In genomic region chr6:145076110-145076841, GRCh38 we compare ENCODE assay signal across 19 cellular contexts.
A peak's percentile ranks its signal among the peaks of the same experiment; 100 is the strongest.
DNase-seq lines count a peak whose midpoint lies in the region; FAIRE-seq and TF ChIP-seq lines count a peak whose summit lies in the region.
"Had no signal": no experiment of that assay in that cellular context is flagged by ENCODE, and none has a peak within 500 bp of the region (broad histone marks: within the 10 kb centered on the region; RNA-seq: fewer than 3 reads in every experiment).

No MANE protein-coding gene starts in this region.

- H3K4me3 ChIP-seq in NB4 (ENCODE audit: low read depth, low read length) (no peak overlapping the region), kidney (ENCODE audit: low read length in 2 of 2) (no peak overlapping the region), liver (ENCODE audit: low read depth in 1 of 3, low read length in 3 of 3) (peak overlapping the region in 1 of 3 donors; percentile 27), neural progenitor cell (no peak overlapping the region), MG63 (no peak overlapping the region)
- H3K4me3 ChIP-seq: BLaER1 treated with 17β-estradiol and CSF1 and Interleukin-3, amounts not matched to agents 10 nM and 100 nM; HAP-1 had no signal

- H3K27me3 ChIP-seq in liver (ENCODE audit: control insufficient read depth in 4 of 4, insufficient read depth in 4 of 4, low read length in 3 of 4), result no peaks in the 10 kb centered on the region
- H3K27me3 ChIP-seq in neural progenitor cell, result no peaks in the 10 kb centered on the region
- H3K27me3 ChIP-seq in MG63, result no peaks in the 10 kb centered on the region
- H3K27me3 ChIP-seq: BLaER1 treated with 17β-estradiol and CSF1 and Interleukin-3, amounts not matched to agents 10 nM and 100 nM had no signal

- peak in 1 of 2 donors; percentile 60 for TF ChIP-seq RAD21 in liver (IDR thresholded peaks at IDR 0.05)

- H3K9me3 Mint-ChIP-seq in neural progenitor cell (peaks cover 2% of the 10 kb centered on the region), osteocyte (ENCODE audit: unreplicated experiment) (no peaks in the 10 kb centered on the region)

- intact Hi-C loops in kidney (cut with DNase I), result no loop called here

- no peak for FAIRE-seq in kidney (lab: Jason Lieb, UNC)
- FAIRE-seq: G401.6, GM12891, GM19239 had no signal

- no peaks in the 10 kb centered on the region for H3F3A ChIP-seq in neural progenitor cell (ENCODE audit: low read depth)

- in situ Hi-C loops in ACHN (cut with HindIII; ENCODE audit: low pct_ligation_motif_present, low pct_unique_long_range_greater_than_20kb, low sequenced_read_pairs), result no loop called here

- H3K4me1 ChIP-seq in kidney (ENCODE audit: control insufficient read depth in 1 of 2, insufficient read depth in 1 of 2, low read depth in 1 of 2, low read length in 2 of 2) (no peaks in the 10 kb centered on the region), liver (ENCODE audit: control insufficient read depth in 4 of 4, insufficient read depth in 4 of 4, low read length in 3 of 4) (peaks cover 0 to 25% (median 20%) of the 10 kb centered on the region in 4 donors), neural progenitor cell (no peaks in the 10 kb centered on the region)
- H3K4me1 ChIP-seq: HAP-1 had no signal

- TF ChIP-seq POLR2A in NB4 (IDR thresholded peaks at IDR 0.05; ENCODE audit: extremely low read depth, insufficient read length), result no peak

- H3K9ac ChIP-seq in kidney (ENCODE audit: low read length in 2 of 2), result no peak overlapping the region
- no peak overlapping the region for H3K9ac ChIP-seq in liver (ENCODE audit: low read depth in 1 of 2, low read length in 2 of 2)
- no peak overlapping the region for H3K9ac ChIP-seq in neural progenitor cell
- H3K9ac ChIP-seq: BLaER1 treated with 17β-estradiol and CSF1 and Interleukin-3, amounts not matched to agents 10 nM and 100 nM had no signal

- no peaks in the 10 kb centered on the region for H3K79me2 ChIP-seq in neural progenitor cell (ENCODE audit: low read depth)

- H3K27ac Mint-ChIP-seq in neural progenitor cell (no peak overlapping the region), osteocyte (ENCODE audit: unreplicated experiment) (no peak overlapping the region)
- H3K27ac Mint-ChIP-seq: B cell; CD8-positive, alpha-beta memory T cell; IgD-negative memory B cell had no signal

- peak; percentile 39 for DNase-seq in ACHN
- peak; percentile 4 for DNase-seq in NB4 (ENCODE audit: low read depth)
- peak; percentile 42 for DNase-seq in kidney
- no peak for DNase-seq in neural progenitor cell (ENCODE audit: low spot score)
- DNase-seq in osteocyte (ENCODE audit: extremely low spot score, unreplicated experiment), result no peak
- DNase-seq in MG63, result no peak
- no peak for DNase-seq in HPDE6-E6E7 (ENCODE audit: extremely low spot score)
- DNase-seq: 8988T; CD8-positive, alpha-beta memory T cell; COR-L47; DMS 273 treated with DMSO at 0.1 percent for 48 hours had no signal

- peaks cover 2% of the 10 kb centered on the region for H3K27me3 Mint-ChIP-seq in neural progenitor cell (ENCODE audit: insufficient read depth, low read depth)
- H3K27me3 Mint-ChIP-seq in osteocyte (ENCODE audit: unreplicated experiment), result no peaks in the 10 kb centered on the region
- H3K27me3 Mint-ChIP-seq: IgD-negative memory B cell had no signal

- H3K36me3 ChIP-seq in kidney (ENCODE audit: control insufficient read depth in 1 of 2, insufficient read depth in 2 of 2, low read length in 2 of 2) (no peaks in the 10 kb centered on the region), liver (ENCODE audit: control insufficient read depth in 4 of 4, insufficient read depth in 3 of 4, low read depth in 1 of 4, low read length in 3 of 4) (no peaks in the 10 kb centered on the region), neural progenitor cell (no peaks in the 10 kb centered on the region), MG63 (no peaks in the 10 kb centered on the region)
- H3K36me3 ChIP-seq: BLaER1 treated with 17β-estradiol and CSF1 and Interleukin-3, amounts not matched to agents 10 nM and 100 nM; HAP-1 had no signal

- H3K4me2 ChIP-seq in neural progenitor cell, result no peak overlapping the region

- WGBS in liver, result 59% methylated on average over 8 of the region's 8 CpGs

- H3K36me3 Mint-ChIP-seq in neural progenitor cell, result no peaks in the 10 kb centered on the region
- peaks cover 2% of the 10 kb centered on the region for H3K36me3 Mint-ChIP-seq in osteocyte (ENCODE audit: unreplicated experiment)
- H3K36me3 Mint-ChIP-seq: CD8-positive, alpha-beta memory T cell; IgD-negative memory B cell had no signal

- no peak overlapping the region for H2AFZ ChIP-seq in neural progenitor cell (replicated peaks)

- no peaks in the 10 kb centered on the region for H3K4me1 Mint-ChIP-seq in neural progenitor cell
- peaks cover 5% of the 10 kb centered on the region for H3K4me1 Mint-ChIP-seq in osteocyte (ENCODE audit: unreplicated experiment)
- H3K4me1 Mint-ChIP-seq: B cell; CD8-positive, alpha-beta memory T cell; IgD-negative memory B cell had no signal

- H3K27ac ChIP-seq in kidney (ENCODE audit: low read depth in 2 of 2, low read length in 2 of 2) (no peak overlapping the region), liver (ENCODE audit: low read depth in 1 of 2, low read length in 2 of 2) (peak overlapping the region; percentile 6 to 51), neural progenitor cell (no peak overlapping the region)
- H3K27ac ChIP-seq: BLaER1 treated with 17β-estradiol and CSF1 and Interleukin-3, amounts not matched to agents 10 nM and 100 nM had no signal

- no peak overlapping the region for H3K4me3 Mint-ChIP-seq in neural progenitor cell
- H3K4me3 Mint-ChIP-seq in osteocyte (ENCODE audit: unreplicated experiment), result no peak overlapping the region
- H3K4me3 Mint-ChIP-seq: B cell; CD8-positive, alpha-beta memory T cell; IgD-negative memory B cell had no signal

- H3K9me3 ChIP-seq in kidney (ENCODE audit: control insufficient read depth in 1 of 2, low read length in 2 of 2) (no peaks in the 10 kb centered on the region), liver (ENCODE audit: control insufficient read depth in 4 of 4, low read length in 3 of 4) (no peaks in the 10 kb centered on the region), neural progenitor cell (ENCODE audit: low read depth) (no peaks in the 10 kb centered on the region), MG63 (no peaks in the 10 kb centered on the region)
- H3K9me3 ChIP-seq: HAP-1 had no signal

- H4K20me1 ChIP-seq in neural progenitor cell (ENCODE audit: low read depth), result no peaks in the 10 kb centered on the region
- H4K20me1 ChIP-seq: BLaER1 treated with 17β-estradiol and CSF1 and Interleukin-3, amounts not matched to agents 10 nM and 100 nM had no signal

- TF ChIP-seq CTCF in NB4 (IDR thresholded peaks at IDR 0.05; ENCODE audit: low read depth, low read length) (no peak), kidney (IDR thresholded peaks at IDR 0.05; ENCODE audit: borderline replicate concordance, extremely low read depth, insufficient read depth) (no peak), liver (IDR thresholded peaks at IDR 0.05; ENCODE audit: low read depth, low read length, missing input control) (no peak), neural progenitor cell (IDR thresholded peaks at IDR 0.05) (no peak), osteocyte (IDR thresholded peaks at IDR 0.05) (no peak)

TF ChIP-seq in liver, 16 proteins besides CTCF, POLR2A, EP300 and RAD21:
- TF ChIP-seq ATF3 (IDR thresholded peaks at IDR 0.05) (no peak), TAF1 (conservative IDR thresholded peaks at IDR 0.05) (peak; percentile 23), HNF4A (conservative IDR thresholded peaks at IDR 0.05) (peak; percentile 31 to 58), SP1 (IDR thresholded peaks at IDR 0.05) (peak; percentile 72), RXRA (IDR thresholded peaks at IDR 0.05) (peak; percentile 11 to 49), REST (IDR thresholded peaks at IDR 0.05) (no peak)

Comparison
In these comparisons a context has a peak if more than half of its experiments do, and no peak if none do; other contexts are left out.
1. DNase-seq: peak in ACHN (single experiment), NB4 (single experiment) and kidney (single experiment); none in neural progenitor cell (single experiment), osteocyte (single experiment), MG63 (single experiment) and HPDE6-E6E7 (single experiment).
2. H3K27ac ChIP-seq: peak in liver (2 of 2); none in kidney (0 of 2) and neural progenitor cell (single experiment).